ENCODE assay signal across 12 cellular contexts in the genomic region with DNA sequence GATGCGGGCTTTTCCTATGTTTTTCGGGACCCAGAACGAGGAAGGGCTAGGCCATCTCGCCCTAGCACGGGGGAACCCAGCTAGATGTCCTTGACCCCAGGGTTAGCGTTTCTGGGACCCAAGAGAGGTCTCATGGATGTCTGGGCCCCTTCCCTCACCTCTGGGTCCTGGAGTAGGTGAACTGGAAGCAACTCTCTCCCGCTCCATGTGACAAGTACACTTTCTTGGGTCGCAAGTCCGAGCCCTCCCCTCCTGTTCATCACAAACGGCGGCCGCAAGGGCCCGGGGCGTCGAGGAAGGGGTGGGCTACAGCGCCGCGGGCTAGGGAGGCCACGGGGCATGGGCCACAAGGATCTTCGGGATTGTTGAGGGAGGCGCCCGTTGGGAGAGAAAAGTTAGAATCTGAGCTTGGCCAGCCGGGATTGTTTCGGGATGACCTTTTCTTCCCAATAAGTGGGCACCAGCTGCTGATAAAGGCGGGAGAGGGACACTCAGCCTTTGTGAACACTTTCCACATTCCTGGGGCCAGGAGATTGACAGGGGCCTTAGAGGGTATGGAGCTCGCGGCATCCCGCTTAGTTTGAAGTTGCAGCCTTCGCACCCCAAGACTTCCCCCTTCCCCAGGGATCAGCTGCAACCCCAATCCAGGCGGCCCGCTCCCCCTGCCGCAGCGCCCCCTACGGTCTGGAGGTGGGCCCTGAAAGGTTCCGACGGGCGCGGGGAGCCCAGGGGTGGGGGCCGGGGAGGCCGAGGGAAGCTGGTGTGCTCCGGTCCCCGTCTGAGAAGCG.
DNase-seq lines count a peak whose midpoint lies in the region; TF ChIP-seq lines count a peak whose summit lies in the region.
"Had no signal": no experiment of that assay in that cellular context is flagged by ENCODE, and none has a peak within 500 bp of the region (broad histone marks: within the 10 kb centered on the region; RNA-seq: fewer than 3 reads in every experiment).

No MANE protein-coding gene starts in this region.

- H2AFZ ChIP-seq in H9 (ENCODE audit: low read length), result no peak overlapping the region

- H3K27ac Mint-ChIP-seq in H9, result peak overlapping the region in 1 of 3 experiments; percentile 55; a peak in 1 of 7 replicates

- H2AK5ac ChIP-seq in H9 (ENCODE audit: insufficient read length, low read length), result no peak overlapping the region

- H3K14ac ChIP-seq in H9 (ENCODE audit: insufficient read depth, low read length), result no peak overlapping the region; the same call in 1 of the 2 replicates

- H4K91ac ChIP-seq in H9 (ENCODE audit: insufficient read length, low read depth, low read length), result no peak overlapping the region

- intact Hi-C loops in esophagus muscularis mucosa (cut with DNase I), result no loop called here

- H3K4me3 Mint-ChIP-seq in H9, result peak overlapping the region; percentile 56 to 84

- peaks cover 37% of the 10 kb centered on the region for H3K23me2 ChIP-seq in H9 (ENCODE audit: insufficient read length, low read depth, low read length, poor library complexity, severe bottlenecking)

- no peak overlapping the region for H4K8ac ChIP-seq in H9 (replicated peaks; ENCODE audit: insufficient read length, low read depth, low read length)

- H2BK120ac ChIP-seq in H9 (ENCODE audit: low read depth, low read length, poor library complexity, severe bottlenecking), result no peak overlapping the region

- no peak for DNase-seq in AG10803 (ENCODE audit: low read depth)
- DNase-seq in H9, result peak; percentile 43
- no peak for DNase-seq in esophagus muscularis mucosa (ENCODE audit: extremely low spot score)
- DNase-seq in HK-2 (ENCODE audit: unreplicated experiment), result no peak
- DNase-seq in NCI-H2227 (lab: John Stamatoyannopoulos, UW; ENCODE audit: unreplicated experiment), result no peak
- no peak for DNase-seq in dedifferentiated amniotic fluid mesenchymal stem cell (ENCODE audit: extremely low spot score)
- no peak for DNase-seq in activated CD4-positive, alpha-beta T cell treated with anti-CD3 and anti-CD28 coated beads, Interleukin-2, amount 50 U/mL, for 48 hours
- DNase-seq: NCI-H2227 treated with DMSO at 0.1 percent for 48 hours; SHP77; stimulated activated CD4-positive, alpha-beta T cell treated with anti-CD3 and anti-CD28 coated beads, Interleukin-2, amount 100 ng/mL, for 48 hours; transverse colon had no signal

- TF ChIP-seq CTCF in AG10803 (conservative IDR thresholded peaks at IDR 0.05; ENCODE audit: low read length) (no peak), H9 (conservative IDR thresholded peaks at IDR 0.05) (peak; percentile 60), esophagus muscularis mucosa (IDR thresholded peaks at IDR 0.05) (no peak), neutrophil (IDR thresholded peaks at IDR 0.05) (no peak)

- no peak for TF ChIP-seq POLR2A in esophagus muscularis mucosa (IDR thresholded peaks at IDR 0.05; ENCODE audit: low read depth)

- H3K4me1 ChIP-seq in H9 (ENCODE audit: insufficient read depth, low read length) (peaks cover 9% of the 10 kb centered on the region; the same call in 1 of the 2 replicates), esophagus muscularis mucosa (peaks cover 8 to 29% (median 28%) of the 10 kb centered on the region in 4 donors), neutrophil (ENCODE audit: control insufficient read depth in 1 of 2, insufficient read depth in 1 of 2, low read depth in 1 of 2, low read length in 1 of 2) (no peaks in the 10 kb centered on the region)

- no CpG with 5 or more reads among the region's 43 CpGs for WGBS in H9 (ENCODE audit: extremely low coverage, insufficient read length, low lambda C conversion rate)
- 34% methylated on average over 14 of the region's 43 CpGs for WGBS in esophagus muscularis mucosa

- H3K27me3 ChIP-seq in H9 (ENCODE audit: insufficient read depth, low read length), result peaks cover 17% of the 10 kb centered on the region
- peaks cover 7 to 66% (median 45%) of the 10 kb centered on the region in 4 donors for H3K27me3 ChIP-seq in esophagus muscularis mucosa
- peaks cover 75% of the 10 kb centered on the region for H3K27me3 ChIP-seq in neutrophil

- H3K27ac ChIP-seq in H9 (ENCODE audit: insufficient read length, low read depth, low read length), result no peak overlapping the region
- H3K27ac ChIP-seq in esophagus muscularis mucosa (replicated peaks in 1 of 4), result no peak overlapping the region
- H3K27ac ChIP-seq in neutrophil, result no peak overlapping the region
- H3K27ac ChIP-seq: transverse colon had no signal

- peaks cover 0 to 51% of the 10 kb centered on the region in 2 experiments; a peak in 2 of 5 replicates for H3K9me3 Mint-ChIP-seq in H9

- no peak overlapping the region for H4K5ac ChIP-seq in H9 (ENCODE audit: insufficient read length, low read depth, low read length)

- no peaks in the 10 kb centered on the region for H3K79me1 ChIP-seq in H9 (ENCODE audit: insufficient read depth, low read depth, low read length, poor library complexity, severe bottlenecking)

- H3K9me3 ChIP-seq in H9 (ENCODE audit: control insufficient read depth, low read depth, low read length) (no peaks in the 10 kb centered on the region), esophagus muscularis mucosa (no peaks in the 10 kb centered on the region), neutrophil (no peaks in the 10 kb centered on the region)
- H3K9me3 ChIP-seq: transverse colon had no signal

- peak overlapping the region; percentile 75 for H3K4me2 ChIP-seq in H9 (ENCODE audit: insufficient read depth, insufficient read length, low read length)

- no peak overlapping the region for H3K4ac ChIP-seq in H9 (ENCODE audit: low read depth, low read length)

- H3K36me3 Mint-ChIP-seq in H9 (ENCODE audit: insufficient read depth in 1 of 3, low read depth in 3 of 3), result no peaks in the 10 kb centered on the region; a peak in 2 of 7 replicates

- no peak for TF ChIP-seq EP300 in esophagus muscularis mucosa (IDR thresholded peaks at IDR 0.05)

- no peak overlapping the region for H3K18ac ChIP-seq in H9 (ENCODE audit: insufficient read length, low read depth, low read length)

- no peaks in the 10 kb centered on the region for H4K20me1 ChIP-seq in H9 (ENCODE audit: control insufficient read depth, insufficient read depth, insufficient read length)

- peaks cover 71% of the 10 kb centered on the region for H3K27me3 Mint-ChIP-seq in H9 (ENCODE audit: low read depth)

- H3K23ac ChIP-seq in H9 (ENCODE audit: insufficient read length, low read depth, low read length), result no peak overlapping the region

- H2BK12ac ChIP-seq in H9 (ENCODE audit: insufficient read length, low read depth, low read length), result no peak overlapping the region

- H3K56ac ChIP-seq in H9 (ENCODE audit: insufficient read length, low read depth, low read length), result no peak overlapping the region

- H2BK15ac ChIP-seq in H9 (ENCODE audit: low read depth, low read length), result no peak overlapping the region

- H3K4me3 ChIP-seq in AG10803 (ENCODE audit: low read length) (peak overlapping the region; percentile 56; the same call in 1 of the 2 replicates), esophagus muscularis mucosa (peak overlapping the region; percentile 50 to 62 (median 56)), neutrophil (ENCODE audit: low read depth in 1 of 2, low read length in 1 of 2) (peak overlapping the region; percentile 5 to 38)

- H3K9ac ChIP-seq in H9 (ENCODE audit: extremely low read depth, insufficient read length, low read length), result no peak overlapping the region

- no peak overlapping the region for H2BK20ac ChIP-seq in H9 (ENCODE audit: low read depth, low read length, poor library complexity, severe bottlenecking)

- H3K4me1 Mint-ChIP-seq in H9, result peaks cover 28 to 56% of the 10 kb centered on the region in 2 experiments

- H2BK5ac ChIP-seq in H9 (ENCODE audit: insufficient read length, low read length), result no peak overlapping the region

- H3K36me3 ChIP-seq in esophagus muscularis mucosa (no peaks in the 10 kb centered on the region), neutrophil (no peaks in the 10 kb centered on the region)
- H3K36me3 ChIP-seq: transverse colon had no signal

- H3T11ph ChIP-seq in H9 (ENCODE audit: low read length), result no peak overlapping the region

- H3K79me2 ChIP-seq in H9 (ENCODE audit: insufficient read depth, low read length), result no peaks in the 10 kb centered on the region
